In genomic region chr3:86987421-86987715, GRCh38 we compare ENCODE assay signal across 15 cellular contexts. TPM values are rescaled to one million over a fixed set of nuclear protein-coding genes. Genes with fewer than 3 reads are reported as not detected.
DNase-seq lines count a peak whose midpoint lies in the region; ATAC-seq, FAIRE-seq and TF ChIP-seq lines count a peak whose summit lies in the region.
"Had no signal": no experiment of that assay in that cellular context is flagged by ENCODE, and none has a peak within 500 bp of the region (broad histone marks: within the 10 kb centered on the region; RNA-seq: fewer than 3 reads in every experiment).

No MANE protein-coding gene starts in this region.

- H3K9me3 ChIP-seq in MG63 (no peaks in the 10 kb centered on the region), endothelial cell of umbilical vein (replicated peaks; ENCODE audit: control insufficient read depth, insufficient read depth, low read length) (no peaks in the 10 kb centered on the region), uterus (no peaks in the 10 kb centered on the region)

- CTCF ChIA-PET in endothelial cell of umbilical vein (lab: Charles Lee), result interaction anchor here (1.3 kb wide), 1 partner anchor 9 kb away, joined by 6 read pairs; no protein-coding TSS in a partner anchor

- H3K9ac ChIP-seq in endothelial cell of umbilical vein (replicated peaks; ENCODE audit: extremely low read depth, insufficient read depth, low read length), result no peak overlapping the region

- H3K27ac ChIP-seq in endothelial cell of umbilical vein (ENCODE audit: insufficient read depth, low read depth, low read length), result peak overlapping the region; percentile 11
- peak overlapping the region; percentile 90 to 92 for H3K27ac ChIP-seq in uterus

- peak overlapping the region; percentile 24 for H3K4me3 ChIP-seq in MG63
- H3K4me3 ChIP-seq in endothelial cell of umbilical vein (replicated peaks in 1 of 3; ENCODE audit: insufficient read depth in 1 of 3, low read depth in 1 of 3, low read length in 3 of 3), result no peak overlapping the region
- no peak overlapping the region for H3K4me3 ChIP-seq in uterus

- no peak for TF ChIP-seq POLR2A in endothelial cell of umbilical vein (IDR thresholded peaks at IDR 0.05; ENCODE audit: low read depth, low read length)
- no peak for TF ChIP-seq POLR2A in uterus (IDR thresholded peaks at IDR 0.05)

- no peaks in the 10 kb centered on the region for H3K27me3 ChIP-seq in MG63
- H3K27me3 ChIP-seq in endothelial cell of umbilical vein (ENCODE audit: control insufficient read depth in 2 of 2, insufficient read depth in 2 of 2, low read length in 2 of 2), result peaks cover 0 to 3% of the 10 kb centered on the region in 2 experiments
- no peaks in the 10 kb centered on the region for H3K27me3 ChIP-seq in uterus

- intact Hi-C loops in endothelial cell of umbilical vein (cut with micrococcal nuclease) (no loop called here), uterus (cut with DNase I; ENCODE audit: low total_unique reads) (no loop called here)

- POLR2A ChIA-PET in endothelial cell of umbilical vein (lab: Charles Lee), result no interaction called here

- no TSS peak for BruUV-seq in endothelial cell of umbilical vein (replicated peaks; lab: Mats Ljungman, UMichigan)

- dilution Hi-C loops in endothelial cell of umbilical vein (cut with MboI; ENCODE audit: extremely low pct_ligation_motif_present, low sequenced_read_pairs), result no loop called here

- peak overlapping the region; percentile 22 for H3K4me2 ChIP-seq in endothelial cell of umbilical vein (ENCODE audit: insufficient read depth, low read length)

- FAIRE-seq in endothelial cell of umbilical vein (lab: Jason Lieb, UNC), result no peak

- H2AFZ ChIP-seq in endothelial cell of umbilical vein (ENCODE audit: low read depth, low read length), result no peak overlapping the region

- DNase-seq in MG63 (no peak), endothelial cell of umbilical vein (ENCODE audit: low read depth, low spot score) (no peak), omental fat pad (ENCODE audit: low spot score) (no peak), uterus (no peak), NCI-H187 treated with DMSO at 0.1 percent for 48 hours (lab: John Stamatoyannopoulos, UW) (no peak), midbrain (lab: John Stamatoyannopoulos, UW) (no peak)
- DNase-seq: CD4-positive, CD25-positive, alpha-beta regulatory T cell; naive thymus-derived CD4-positive, alpha-beta T cell; NCI-H1092; NCI-H2171; stimulated activated CD8-positive, alpha-beta memory T cell treated with anti-CD3 and anti-CD28 coated beads, Interleukin-4, amount 100 ng/mL, for 48 hours; T-helper 17 cell had no signal

- H3K36me3 ChIP-seq in MG63 (peaks cover 6% of the 10 kb centered on the region), endothelial cell of umbilical vein (ENCODE audit: control insufficient read depth in 2 of 2, extremely low read depth in 1 of 2, insufficient read depth in 2 of 2, low read length in 2 of 2) (no peaks in the 10 kb centered on the region), uterus (no peaks in the 10 kb centered on the region)

- ATAC-seq in omental fat pad (ENCODE audit: low FRiP score) (peak; percentile 1), HG03469 (IDR thresholded peaks at IDR 0.05; ENCODE audit: unreplicated experiment) (no peak)
- ATAC-seq: activated CD4-positive, CD25-positive, alpha-beta regulatory T cell treated with anti-CD3 and anti-CD28 coated beads, Interleukin-2, amount 50 U/mL, for 24 hours; HCT116; naive thymus-derived CD4-positive, alpha-beta T cell; T-helper 17 cell had no signal

- no peaks in the 10 kb centered on the region for H4K20me1 ChIP-seq in endothelial cell of umbilical vein (replicated peaks; ENCODE audit: control insufficient read depth, extremely low read depth, insufficient read depth, low read length)

- peaks cover 12% of the 10 kb centered on the region for H3K79me2 ChIP-seq in endothelial cell of umbilical vein (ENCODE audit: control insufficient read depth, insufficient read depth, low read length)

- H3K4me1 ChIP-seq in endothelial cell of umbilical vein (ENCODE audit: control insufficient read depth, extremely low read depth, insufficient read depth, low read length) (peaks cover 35% of the 10 kb centered on the region), uterus (peaks cover 0 to 5% of the 10 kb centered on the region in 2 donors)

- no peaks in the 10 kb centered on the region for H3K9me1 ChIP-seq in endothelial cell of umbilical vein (replicated peaks; ENCODE audit: control insufficient read depth, extremely low read depth, insufficient read depth, low read length)

- TF ChIP-seq CTCF in endothelial cell of umbilical vein (IDR thresholded peaks at IDR 0.05; ENCODE audit: extremely low read depth in 1 of 2, insufficient read depth in 1 of 2, low read depth in 1 of 2, low read length in 2 of 2), result no peak
- TF ChIP-seq CTCF in omental fat pad (IDR thresholded peaks at IDR 0.05), result no peak
- no peak for TF ChIP-seq CTCF in uterus (IDR thresholded peaks at IDR 0.05)

TF ChIP-seq in endothelial cell of umbilical vein, 7 proteins besides CTCF, POLR2A, EP300 and RAD21:
- TF ChIP-seq, protein P1, sequence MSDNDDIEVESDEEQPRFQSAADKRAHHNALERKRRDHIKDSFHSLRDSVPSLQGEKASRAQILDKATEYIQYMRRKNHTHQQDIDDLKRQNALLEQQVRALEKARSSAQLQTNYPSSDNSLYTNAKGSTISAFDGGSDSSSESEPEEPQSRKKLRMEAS (IDR thresholded peaks at IDR 0.05; ENCODE audit: insufficient read depth, insufficient read length), result no peak
- TF ChIP-seq POLR2AphosphoS5 (IDR thresholded peaks at IDR 0.05; ENCODE audit: insufficient read depth, low read depth, low read length), result no peak
- TF ChIP-seq MYC (IDR thresholded peaks at IDR 0.05; ENCODE audit: low read depth, low read length), result no peak
- no peak for TF ChIP-seq FOS (IDR thresholded peaks at IDR 0.05; ENCODE audit: borderline replicate concordance, insufficient read depth, low read length)
- no peak for TF ChIP-seq GATA2 (IDR thresholded peaks at IDR 0.05; ENCODE audit: insufficient read depth, insufficient read length, low read depth, low read length)
- no peak for TF ChIP-seq JUN (IDR thresholded peaks at IDR 0.05; ENCODE audit: borderline replicate concordance, insufficient read depth, insufficient read length, low read depth)
- no peak for TF ChIP-seq EZH2 (IDR thresholded peaks at IDR 0.05; ENCODE audit: borderline replicate concordance, low read depth, low read length, severe bottlenecking)

RNA-seq across cellular contexts. Expression of gene VGLL3, which starts 3.6 kb away (rescaled TPM):
- 11.7 and 13.4 TPM in 2 replicates for total RNA-seq in MG63 (2014; rRNA removed; shearing (Covaris generic); ENCODE audit: low replicate concordance)
- total RNA-seq in endothelial cell of umbilical vein, result 4.2 and 6.0 TPM in 2 replicates
- polyA plus RNA-seq in endothelial cell of umbilical vein, result 12.0 and 12.5 TPM in 2 replicates
- 2.4 and 2.9 TPM in 2 replicates for polyA plus RNA-seq in endothelial cell of umbilical vein (2011; cell fraction: cytosol; rRNA removed)
- polyA plus RNA-seq in endothelial cell of umbilical vein (2011; cell fraction: nucleus; rRNA removed), result 5.0 and 5.3 TPM in 2 replicates
- 5.8 and 10.1 TPM in 2 replicates for polyA plus RNA-seq in endothelial cell of umbilical vein (2012)
- polyA minus RNA-seq in endothelial cell of umbilical vein, result 15.3 and 20.0 TPM in 2 replicates
- 30.7 TPM for polyA minus RNA-seq in endothelial cell of umbilical vein (2011; cell fraction: cytosol; rRNA and poly(A)+ RNA removed)
- 14.8 and 15.4 TPM in 2 replicates for polyA minus RNA-seq in endothelial cell of umbilical vein (2011; cell fraction: nucleus; rRNA and poly(A)+ RNA removed)
- 10 to 100 TPM; 36.9 to 99.6 (median 70.9) TPM for total RNA-seq in omental fat pad
- 10 to 100 TPM; 11.3 to 37.5 (median 20.9) TPM for total RNA-seq in uterus
- polyA plus RNA-seq: CD4-positive, CD25-positive, alpha-beta regulatory T cell; naive thymus-derived CD4-positive, alpha-beta T cell had no signal
